ENCODE assay signal across 9 cellular contexts in genomic region chr11:118263694-118264567, GRCh38. TPM values are rescaled to one million over a fixed set of nuclear protein-coding genes. Genes with fewer than 3 reads are reported as not detected.
DNase-seq lines count a peak whose midpoint lies in the region; ATAC-seq, FAIRE-seq and TF ChIP-seq lines count a peak whose summit lies in the region.
"Had no signal": no experiment of that assay in that cellular context is flagged by ENCODE, and none has a peak within 500 bp of the region (broad histone marks: within the 10 kb centered on the region; RNA-seq: fewer than 3 reads in every experiment).

TSS of gene MPZL2 (minus strand) at chr11:118264297. CDS start at chr11:118264153, 144 bp downstream.

- CTCF ChIA-PET in Panc1 (lab: Charles Lee) (no interaction called here), H1 (lab: Charles Lee; ENCODE audit: partially characterized antibody) (interaction anchor here (0.6 to 2.6 kb wide), 17 partner anchors 10 to 420 kb away, joined by 3 to 15 read pairs (median 6); partner anchors contain the start of gene JAML)

- H4K8ac ChIP-seq in H1 (ENCODE audit: extremely low read depth, insufficient read depth, low read length): no peak within 1 kb of the TSS

- H3K36me3 Mint-ChIP-seq in HFFc6 (ENCODE audit: low read depth): no peaks in the 10 kb centered on the region

- no peak within 1 kb of the TSS for H2AK5ac ChIP-seq in H1 (ENCODE audit: low read depth, low read length)

- peaks cover 22% of the 10 kb centered on the region for H3K27me3 ChIP-seq in Panc1 (ENCODE audit: control insufficient read depth, insufficient read depth, low read length)
- peaks cover 1 to 42% (median 30%) of the 10 kb centered on the region in 4 experiments for H3K27me3 ChIP-seq in H1 (replicated peaks in 1 of 4; ENCODE audit: control insufficient read depth in 3 of 4, extremely low read depth in 1 of 4, insufficient read depth in 3 of 4, low read length in 3 of 4)
- no peaks in the 10 kb centered on the region for H3K27me3 ChIP-seq in mucosa of stomach (ENCODE audit: control insufficient read depth, insufficient read depth, low read length)
- peaks cover 3 to 5% of the 10 kb centered on the region in 2 donors for H3K27me3 ChIP-seq in aorta (ENCODE audit: control insufficient read depth in 1 of 2, insufficient read depth in 2 of 2, low read length in 1 of 2)

- H2BK12ac ChIP-seq in H1 (ENCODE audit: low read depth, low read length): peak within 1 kb of the TSS; percentile 30

- no TSS peak for BruUV-seq in Panc1 (replicated peaks; lab: Mats Ljungman, UMichigan)

- H3K4me1 ChIP-seq in Panc1 (ENCODE audit: control insufficient read depth, insufficient read depth, low read length) (peaks cover 8% of the 10 kb centered on the region; the same call in 1 of the 2 replicates), H1 (replicated peaks in 1 of 4; ENCODE audit: control insufficient read depth in 3 of 4, insufficient read depth in 4 of 4, low read length in 3 of 4) (peaks cover 3 to 11% (median 4%) of the 10 kb centered on the region in 4 experiments; a peak in 4 of 7 replicates), mucosa of stomach (ENCODE audit: control insufficient read depth, insufficient read depth, low read length) (peaks cover 36% of the 10 kb centered on the region), aorta (ENCODE audit: control insufficient read depth in 1 of 2, insufficient read depth in 2 of 2, low read length in 2 of 2) (no peaks in the 10 kb centered on the region)

- no peaks in the 10 kb centered on the region for H3K79me2 ChIP-seq in H1 (ENCODE audit: control insufficient read depth in 1 of 2, insufficient read depth in 2 of 2, low read length in 2 of 2)

- H4K91ac ChIP-seq in H1 (replicated peaks; ENCODE audit: insufficient read length, low read length): peak within 1 kb of the TSS; percentile 23

- H3K18ac ChIP-seq in H1 (ENCODE audit: extremely low read depth, low read length): peak within 1 kb of the TSS; percentile 79

- no peaks in the 10 kb centered on the region for H3K9me3 Mint-ChIP-seq in HFFc6

- H3K4me3 Mint-ChIP-seq in HFFc6: peak within 1 kb of the TSS; percentile 11; the same call in 1 of the 2 replicates

- H2BK20ac ChIP-seq in H1 (ENCODE audit: low read length): peak within 1 kb of the TSS; percentile 66; the same call in 1 of the 2 replicates

- TF ChIP-seq CTCF in HFFc6 (IDR thresholded peaks at IDR 0.05) (no peak), Panc1 (IDR thresholded peaks at IDR 0.05) (no peak), H1 (IDR thresholded peaks at IDR 0.05; ENCODE audit: control extremely low read depth in 1 of 3, insufficient read depth in 1 of 3, low read depth in 1 of 3, low read length in 3 of 3) (peak in 1 of 3 experiments; percentile 19; a peak in 1 of 4 replicates)

- peak within 1 kb of the TSS; percentile 25 to 27 for H3K4me3 ChIP-seq in Panc1 (ENCODE audit: low read depth in 2 of 2, low read length in 2 of 2)
- peak within 1 kb of the TSS; percentile 28 to 59 (median 38); a peak in 7 of 8 replicates for H3K4me3 ChIP-seq in H1 (ENCODE audit: extremely low read depth in 1 of 4, insufficient read depth in 2 of 4, low read depth in 3 of 4, low read length in 4 of 4)
- H3K4me3 ChIP-seq in mucosa of stomach (ENCODE audit: low read length): peak within 1 kb of the TSS; percentile 66
- no peak within 1 kb of the TSS for H3K4me3 ChIP-seq in aorta (ENCODE audit: low read length in 2 of 2)

- in situ Hi-C loops in Panc1 (cut with HindIII; ENCODE audit: low pct_unique_long_range_greater_than_20kb, low sequenced_read_pairs): no loop called here

- H3K36me3 ChIP-seq in Panc1 (ENCODE audit: control insufficient read depth, insufficient read depth, low read length) (no peaks in the 10 kb centered on the region; the same call in 1 of the 2 replicates), H1 (ENCODE audit: control insufficient read depth in 2 of 4, insufficient read depth in 4 of 4, low read length in 3 of 4) (no peaks in the 10 kb centered on the region), mucosa of stomach (ENCODE audit: control insufficient read depth, insufficient read depth, low read length) (no peaks in the 10 kb centered on the region), aorta (ENCODE audit: control insufficient read depth in 1 of 2, insufficient read depth in 2 of 2, low read length in 1 of 2) (no peaks in the 10 kb centered on the region)

- H2BK5ac ChIP-seq in H1 (ENCODE audit: low read depth, low read length): no peak within 1 kb of the TSS

- H3K9me3 ChIP-seq in Panc1 (ENCODE audit: control insufficient read depth, insufficient read depth, low read depth, low read length) (no peaks in the 10 kb centered on the region; the same call in 1 of the 2 replicates), H1 (ENCODE audit: insufficient read depth in 2 of 2, low read depth in 1 of 2, low read length in 1 of 2) (no peaks in the 10 kb centered on the region), mucosa of stomach (ENCODE audit: control insufficient read depth, low read length) (no peaks in the 10 kb centered on the region), aorta (ENCODE audit: control insufficient read depth, low read length) (no peaks in the 10 kb centered on the region)

- peak; percentile 87 for ATAC-seq in Panc1
- ATAC-seq in aorta (ENCODE audit: low FRiP score): peak; percentile 67
- ATAC-seq in HG03097 (IDR thresholded peaks at IDR 0.05; ENCODE audit: low FRiP score, unreplicated experiment): no peak

- H3K27ac Mint-ChIP-seq in HFFc6: no peak within 1 kb of the TSS

- TF ChIP-seq EP300 in H1 (IDR thresholded peaks at IDR 0.05; ENCODE audit: borderline replicate concordance in 1 of 2, low read depth in 2 of 2, low read length in 2 of 2): no peak

- H2BK15ac ChIP-seq in H1 (ENCODE audit: low read length): 0 out of 2 replicates have a peak within 1 kb of the TSS, but pooled peaks have one; percentile 53

- no peak for TF ChIP-seq RAD21 in H1 (IDR thresholded peaks at IDR 0.05 in 1 of 2, conservative IDR thresholded peaks at IDR 0.05 in 1 of 2; ENCODE audit: low read depth in 2 of 2, low read length in 2 of 2)

- H2BK120ac ChIP-seq in H1 (replicated peaks; ENCODE audit: low read depth, low read length): no peak within 1 kb of the TSS

- H4K20me1 ChIP-seq in H1 (replicated peaks in 1 of 2; ENCODE audit: control insufficient read depth in 1 of 2, insufficient read depth in 2 of 2, low read length in 2 of 2): no peaks in the 10 kb centered on the region

- H3K4me1 Mint-ChIP-seq in HFFc6 (ENCODE audit: low read depth): peaks cover 6% of the 10 kb centered on the region

- H3K27ac ChIP-seq in Panc1 (ENCODE audit: low read length) (peak within 1 kb of the TSS; percentile 45), H1 (ENCODE audit: low read depth, low read length) (no peak within 1 kb of the TSS; the same call in 1 of the 2 replicates), aorta (ENCODE audit: low read depth in 1 of 2, low read length in 2 of 2) (no peak within 1 kb of the TSS)

- H3K23ac ChIP-seq in H1 (ENCODE audit: insufficient read length): no peak within 1 kb of the TSS

- H3K9ac ChIP-seq in H1 (replicated peaks in 1 of 4; ENCODE audit: extremely low read depth in 1 of 4, low read depth in 3 of 4, low read length in 3 of 4) (peak within 1 kb of the TSS; percentile 14 to 57 (median 28); a peak in 5 of 7 replicates), mucosa of stomach (ENCODE audit: low read length) (peak within 1 kb of the TSS; percentile 67)

- FAIRE-seq in H1 (lab: Jason Lieb, UNC): peak; percentile 39

- DNase-seq in HFFc6: no peak
- DNase-seq in Panc1 (ENCODE audit: low read depth, low spot score): no peak
- DNase-seq in H1 (ENCODE audit: low read depth in 1 of 2, low spot score in 2 of 2): peak in 1 of 2 experiments; percentile 70
- peak in 1 of 2 donors; percentile 45 for DNase-seq in aorta
- DNase-seq in AG08396 (ENCODE audit: low spot score): no peak
- DNase-seq in activated gamma-delta T cell (lab: John Stamatoyannopoulos, UW): no peak

- H3K56ac ChIP-seq in H1 (replicated peaks; ENCODE audit: insufficient read length, low read depth, low read length): no peak within 1 kb of the TSS

- H3K79me1 ChIP-seq in H1 (ENCODE audit: low read depth, low read length): no peaks in the 10 kb centered on the region

- POLR2A ChIA-PET in Panc1 (lab: Charles Lee) (no interaction called here), H1 (lab: Charles Lee; ENCODE audit: partially characterized antibody) (interaction anchor here (0.7 to 1.5 kb wide), 6 partner anchors 11 to 126 kb away, joined by 3 to 6 read pairs (median 4); partner anchors contain the start of gene MPZL3)

- no peak within 1 kb of the TSS for H4K5ac ChIP-seq in H1 (ENCODE audit: insufficient read length, low read depth, low read length)

- peak within 1 kb of the TSS; percentile 86 for H2AFZ ChIP-seq in H1 (ENCODE audit: low read length)

- H3K4ac ChIP-seq in H1 (replicated peaks; ENCODE audit: insufficient read length, low read depth, low read length): peak within 1 kb of the TSS; percentile 69

- no peak within 1 kb of the TSS for H3K14ac ChIP-seq in H1 (ENCODE audit: insufficient read length)

- peaks cover 5% of the 10 kb centered on the region; the same call in 1 of the 2 replicates for H3K23me2 ChIP-seq in H1 (ENCODE audit: low read depth, low read length)

- intact Hi-C loops in Panc1 (cut with micrococcal nuclease; ENCODE audit: unreplicated experiment): no loop called here
- intact Hi-C loops in aorta (cut with DNase I): no loop called here

- peak in 1 of 2 experiments; percentile 73; a peak in 2 of 3 replicates for TF ChIP-seq POLR2A in H1 (IDR thresholded peaks at IDR 0.05; ENCODE audit: control extremely low read depth in 1 of 2, low read depth in 2 of 2, low read length in 2 of 2)

- peaks cover 41% of the 10 kb centered on the region for H3K27me3 Mint-ChIP-seq in HFFc6 (ENCODE audit: insufficient read depth)

- WGBS in H1 (ENCODE audit: extremely low coverage in 1 of 2, insufficient coverage in 1 of 2, insufficient read length in 1 of 2, insufficient replicate concordance in 2 of 2, low coverage in 1 of 2, low lambda C conversion rate in 2 of 2, missing lambda C conversion rate in 1 of 2), 2 experiments: 10% methylated on average over 19 of the region's 19 CpGs; no CpG with 5 or more reads in 1 of the 2 experiments
- 2 to 4% methylated on average over 19 of the region's 19 CpGs for WGBS in aorta, 2 donors

- peak within 1 kb of the TSS; percentile 75 to 95 for H3K4me2 ChIP-seq in H1 (ENCODE audit: insufficient read depth in 1 of 2, low read depth in 2 of 2, low read length in 2 of 2)

RNA-seq across cellular contexts. Expression of gene MPZL2, which starts in this region (rescaled TPM):
- not detected for total RNA-seq in HFFc6 (2021; fragmentation: NEBNext Ultra II Directional; extraction: Animal tissue kit (Norgen Biotek cat#: 25700))
- total RNA-seq in Panc1 (2021; ENCODE audit: unreplicated experiment) (1.8 TPM), aorta (10 to 100 TPM; 52.7 to 63.2 TPM)
- polyA plus RNA-seq in Panc1 (2012; ENCODE audit: insufficient read length): 0.55 TPM
- 2.4 and 2.6 TPM in 2 replicates for total RNA-seq in H1 (2021; fragmentation: NEBNext Ultra II Directional; extraction: Animal tissue kit (Norgen Biotek cat#: 25700))
- polyA plus RNA-seq in H1 (2011; rRNA removed) (2.3 and 3.2 TPM in 2 replicates), aorta (10 to 100 TPM in 1 of 2 donors, 1 to 10 TPM in 1; 3.8 to 13.3 TPM)
- polyA plus RNA-seq in H1 (2011; cell fraction: cytosol; rRNA removed): 2.8 TPM
- polyA plus RNA-seq in H1 (2011; cell fraction: nucleus; rRNA removed): 4.4 TPM
- 2.4 to 2.9 TPM (median 2.8 TPM) in 4 replicates for polyA plus RNA-seq in H1 (2012, experiment 1 of 2)
- polyA plus RNA-seq in H1 (2012, experiment 2 of 2): 2.2 TPM
- 4.7 TPM for polyA plus RNA-seq in H1 (2013, experiment 1 of 2)
- polyA plus RNA-seq in H1 (2013, experiment 2 of 2): 5.6 TPM
- 2.4 and 3.1 TPM in 2 replicates for polyA minus RNA-seq in H1 (2011; rRNA and poly(A)+ RNA removed)
- polyA minus RNA-seq in H1 (2011; cell fraction: cytosol; rRNA and poly(A)+ RNA removed): 2.6 TPM
- polyA minus RNA-seq in H1 (2011; cell fraction: nucleus; rRNA and poly(A)+ RNA removed): 6.4 TPM
- total RNA-seq: myocyte had no signal

Comparison
In these comparisons a context has a peak if more than half of its experiments do, and no peak if none do; other contexts are left out.
1. RNA of gene MPZL2 (total RNA-seq): 52.7 to 63.2 TPM in aorta; 2.4 to 2.6 TPM in H1, 1.8 TPM in Panc1 (single experiment) and not detected in HFFc6; every median in the first group is over 10 times any median in the second.
2. H3K4me3 ChIP-seq: peak in Panc1 (2 of 2), H1 (4 of 4) and mucosa of stomach (single experiment); none in aorta (0 of 2).